Comparison of ENCODE assay signal across 26 cellular contexts in the genomic region with DNA sequence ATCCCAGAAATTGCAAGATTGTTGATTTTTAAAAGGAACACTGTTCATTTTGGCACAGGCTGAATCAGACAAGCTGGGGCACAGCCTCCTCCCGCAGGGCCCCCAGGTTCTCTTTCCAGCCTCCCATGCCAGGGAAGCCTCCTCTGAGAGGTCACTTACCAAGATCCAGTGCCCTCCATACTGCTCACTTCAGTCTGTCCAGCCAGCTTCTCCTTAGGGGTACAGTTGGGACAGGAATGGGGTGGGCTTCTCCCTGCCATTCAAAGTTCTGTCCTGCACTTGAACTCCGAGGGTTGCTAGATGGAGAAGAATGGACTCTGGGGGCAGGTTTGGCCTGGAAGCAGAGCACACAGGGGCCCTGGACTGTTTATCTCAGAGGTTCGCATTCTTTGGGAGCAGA. TPM values are rescaled to one million over a fixed set of nuclear protein-coding genes. Genes with fewer than 3 reads are reported as not detected.
"Had no signal": no experiment of that assay in that cellular context is flagged by ENCODE, and none has a peak within 500 bp of the region (broad histone marks: within the 10 kb centered on the region; RNA-seq: fewer than 3 reads in every experiment).

No MANE protein-coding gene starts in this region.

- DNase-seq: activated CD4-positive, alpha-beta T cell treated with anti-CD3 and anti-CD28 coated beads, Interleukin-2, amount 10 ng/mL, durations not matched to agents 24 days and 14 days; activated CD4-positive, alpha-beta T cell treated with anti-CD3 and anti-CD28 coated beads, Interleukin-2, amount 50 U/mL, for 4 hours; activated CD8-positive, alpha-beta T cell treated with anti-CD3 and anti-CD28 coated beads for 36 hours; activated effector memory CD4-positive, alpha-beta T cell treated with anti-CD3 and anti-CD28 coated beads, Interleukin-2, amount 50 U/mL, for 16 hours; activated naive CD4-positive, alpha-beta T cell; activated naive CD4-positive, alpha-beta T cell treated with anti-CD3 and anti-CD28 coated beads, Interleukin-2, amount 50 U/mL, for 16 hours; activated naive CD8-positive, alpha-beta T cell treated with anti-CD3 and anti-CD28 coated beads for 36 hours; activated T-cell treated with anti-CD3 and anti-CD28 coated beads, Interleukin-2, amount 50 U/mL, for 1 hour; activated T-cell treated with anti-CD3 and anti-CD28 coated beads, Interleukin-2, amount 50 U/mL, for 72 hours; amniotic stem cell; aorta; brain microvascular endothelial cell; NCI-H1092 treated with DMSO at 0.1 percent for 48 hours; NCI-H1417 treated with DMSO at 0.1 percent for 48 hours; NCI-H187 treated with DMSO at 0.1 percent for 48 hours; NCI-H2081; NCI-H2171 treated with DMSO at 0.1 percent for 48 hours; NCI-H2227 treated with DMSO at 0.1 percent for 48 hours; NCI-H446 treated with DMSO at 0.1 percent for 48 hours; NCI-H524; SHP77; SJCRH30 had no signal

- H3K4me1 ChIP-seq: SJCRH30 had no signal

- H3K27ac ChIP-seq: brain microvascular endothelial cell, SJCRH30, SK-N-MC had no signal

- H3K36me3 ChIP-seq: brain microvascular endothelial cell, SJCRH30 had no signal

- H3K9me3 ChIP-seq: SJCRH30 had no signal

- H3K4me3 ChIP-seq: K562, SJCRH30, SK-N-MC had no signal

- ATAC-seq: activated CD8-positive, alpha-beta T cell treated with anti-CD3 and anti-CD28 coated beads for 36 hours; activated T-cell treated with anti-CD3 and anti-CD28 coated beads, Interleukin-2, amount 50 U/mL, for 72 hours; activated T-helper 17 cell treated with anti-CD3 and anti-CD28 coated beads, Interleukin-2, amount 50 U/mL, for 72 hours; K562; Panc1 had no signal

RNA-seq across cellular contexts. Expression of a gene that starts 7.5 kb away (rescaled TPM):
- total RNA-seq: activated CD4-positive, alpha-beta T cell treated with anti-CD3 and anti-CD28 coated beads, Interleukin-2, amount 10 ng/mL, durations not matched to agents 24 days and 14 days; activated CD8-positive, alpha-beta T cell treated with anti-CD3 and anti-CD28 coated beads for 36 hours; activated naive CD8-positive, alpha-beta T cell treated with anti-CD3 and anti-CD28 coated beads for 36 hours; activated T-cell treated with anti-CD3 and anti-CD28 coated beads, Interleukin-2, amount 50 U/mL, for 72 hours had no signal
